20 cellular contexts compared by ENCODE assay signal in the genomic region with DNA sequence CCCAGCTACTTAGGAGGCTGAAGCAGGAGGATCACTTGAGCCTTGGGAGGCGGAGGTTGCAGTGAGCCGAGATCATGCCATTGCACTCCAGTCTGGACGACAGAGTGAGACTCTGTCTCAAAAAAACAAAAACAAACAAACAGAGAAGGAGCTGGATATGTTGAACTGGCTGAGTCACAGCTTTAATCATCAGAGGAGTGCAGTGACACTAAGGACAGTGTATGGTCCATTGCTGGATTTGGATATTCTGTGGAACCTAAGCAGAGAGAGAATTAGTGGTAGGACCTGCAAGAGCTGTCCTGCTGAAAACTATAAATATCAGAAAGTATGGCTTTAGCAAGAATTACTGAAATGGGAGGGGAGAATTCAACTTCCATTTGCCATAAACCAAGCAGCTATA.
"Had no signal": no experiment of that assay in that cellular context is flagged by ENCODE, and none has a peak within 500 bp of the region (broad histone marks: within the 10 kb centered on the region; RNA-seq: fewer than 3 reads in every experiment).

No MANE protein-coding gene starts in this region.

- H3K9ac ChIP-seq: KMS-11, SK-N-SH had no signal

- FAIRE-seq: K562 had no signal

- H3K27ac ChIP-seq: KMS-11, RWPE1 had no signal

- ATAC-seq: K562, Panc1, T-cell had no signal

- H3K4me2 ChIP-seq: KMS-11, SK-N-SH had no signal

- DNase-seq: Kasumi-1, MM.1S, NCI-H1092 treated with DMSO at 0.1 percent for 48 hours, NCI-H1436 treated with DMSO at 0.1 percent for 48 hours, NCI-H1694, NCI-H187 treated with DMSO at 0.1 percent for 48 hours, NCI-H2029 treated with DMSO at 0.1 percent for 48 hours, NCI-H2171 treated with DMSO at 0.1 percent for 48 hours, NCI-H2227 treated with DMSO at 0.1 percent for 48 hours, NCI-H524, NCI-H526 treated with DMSO at 0.1 percent for 48 hours, NCI-H748 treated with DMSO at 0.1 percent for 48 hours, SHP77, SK-N-SH, SW 1271, T-cell had no signal

- H3K4me3 ChIP-seq: K562 had no signal

- H3K9me3 ChIP-seq: SK-N-SH had no signal
